Comparison of ENCODE assay signal across 24 cellular contexts in genomic region chr9:104900324-104900723, GRCh38.
"Had no signal": no experiment of that assay in that cellular context is flagged by ENCODE, and none has a peak within 500 bp of the region (broad histone marks: within the 10 kb centered on the region; RNA-seq: fewer than 3 reads in every experiment).

No MANE protein-coding gene starts in this region.

- H3K4me3 Mint-ChIP-seq: activated CD4-positive, alpha-beta T cell treated with anti-CD3 and anti-CD28 coated beads, Interleukin-2, amount 10 ng/mL, durations not matched to agents 7 days and 5 days; activated naive CD8-positive, alpha-beta T cell; activated T-cell treated with anti-CD3 and anti-CD28 coated beads, Interleukin-2, amount 50 U/mL, for 24 hours; central memory CD8-positive, alpha-beta T cell; effector memory CD8-positive, alpha-beta T cell; natural killer cell treated with Interleukin-12 subunit alpha and Interleukin-12 subunit beta and Interleukin-15 and Interleukin-18, amount 100 ng/mL, for 72 hours had no signal

- H3K9me3 ChIP-seq: breast epithelium, heart right ventricle, left ventricle myocardium inferior, ovary, psoas muscle, right atrium auricular region, thyroid gland, upper lobe of right lung had no signal

- H3K4me3 ChIP-seq: breast epithelium, heart right ventricle, left ventricle myocardium inferior, ovary, psoas muscle, right atrium auricular region, thyroid gland, upper lobe of right lung had no signal

- H3K27ac Mint-ChIP-seq: activated CD4-positive, alpha-beta T cell treated with anti-CD3 and anti-CD28 coated beads, Interleukin-2, amount 10 ng/mL, durations not matched to agents 7 days and 5 days; activated naive CD8-positive, alpha-beta T cell; activated T-cell treated with anti-CD3 and anti-CD28 coated beads, Interleukin-2, amount 50 U/mL, for 24 hours; activated T-helper 2 cell treated with anti-CD3 and anti-CD28 coated beads, Interferon-gamma antibody, Interleukin-2, Interleukin-4, amounts not matched to agents 10 μg/mL and 5 μg/mL and 100 μg/mL, durations not matched to agents 14 hours and 24 hours and 36 hours; effector memory CD8-positive, alpha-beta T cell; natural killer cell treated with Interleukin-12 subunit alpha and Interleukin-12 subunit beta and Interleukin-15 and Interleukin-18, amount 100 ng/mL, for 72 hours had no signal

- DNase-seq: activated CD4-positive, alpha-beta T cell treated with anti-CD3 and anti-CD28 coated beads, Interleukin-2, amount 10 ng/mL, durations not matched to agents 7 days and 5 days; activated CD4-positive, CD25-positive, alpha-beta regulatory T cell treated with anti-CD3 and anti-CD28 coated beads, Interleukin-2, amount 50 U/mL, for 72 hours; activated CD8-positive, alpha-beta memory T cell treated with anti-CD3 and anti-CD28 coated beads, Interleukin-2, amount 50 U/mL, for 4 hours; activated naive CD4-positive, alpha-beta T cell; activated T-cell treated with anti-CD3 and anti-CD28 coated beads, Interleukin-2, amount 50 U/mL, for 24 hours; amniotic stem cell; effector memory CD8-positive, alpha-beta T cell; heart right ventricle; left ventricle myocardium inferior; ovary; psoas muscle; stimulated activated CD4-positive, alpha-beta T cell treated with anti-CD3 and anti-CD28 coated beads, Interleukin-4, amount 100 ng/mL, for 24 hours; stimulated activated naive CD8-positive, alpha-beta T cell treated with anti-CD3 and anti-CD28 coated beads, Interleukin-15, Interleukin-2, amounts not matched to agents 100 U/mL and 50 U/mL, for 24 hours; substantia nigra; T-helper 1 cell; thyroid gland; upper lobe of right lung; WERI-Rb-1 had no signal

- H3K27ac ChIP-seq: breast epithelium, left ventricle myocardium inferior, ovary, psoas muscle, right atrium auricular region, upper lobe of right lung, WERI-Rb-1 had no signal

- H3K9me3 Mint-ChIP-seq: activated CD4-positive, alpha-beta T cell treated with anti-CD3 and anti-CD28 coated beads, Interleukin-2, amount 10 ng/mL, durations not matched to agents 7 days and 5 days; activated T-cell treated with anti-CD3 and anti-CD28 coated beads, Interleukin-2, amount 50 U/mL, for 24 hours; activated T-helper 2 cell treated with anti-CD3 and anti-CD28 coated beads, Interferon-gamma antibody, Interleukin-2, Interleukin-4, amounts not matched to agents 10 μg/mL and 5 μg/mL and 100 μg/mL, durations not matched to agents 14 hours and 24 hours and 36 hours; central memory CD8-positive, alpha-beta T cell; effector memory CD8-positive, alpha-beta T cell; natural killer cell treated with Interleukin-12 subunit alpha and Interleukin-12 subunit beta and Interleukin-15 and Interleukin-18, amount 100 ng/mL, for 72 hours had no signal

- H3K36me3 Mint-ChIP-seq: natural killer cell treated with Interleukin-12 subunit alpha and Interleukin-12 subunit beta and Interleukin-15 and Interleukin-18, amount 100 ng/mL, for 72 hours had no signal

- H3K4me1 ChIP-seq: breast epithelium had no signal

- H3K4me1 Mint-ChIP-seq: activated CD4-positive, alpha-beta T cell treated with anti-CD3 and anti-CD28 coated beads, Interleukin-2, amount 10 ng/mL, durations not matched to agents 7 days and 5 days; central memory CD8-positive, alpha-beta T cell had no signal

- H3K27me3 Mint-ChIP-seq: activated CD4-positive, alpha-beta T cell treated with anti-CD3 and anti-CD28 coated beads, Interleukin-2, amount 10 ng/mL, durations not matched to agents 7 days and 5 days; activated naive CD8-positive, alpha-beta T cell; activated T-cell treated with anti-CD3 and anti-CD28 coated beads, Interleukin-2, amount 50 U/mL, for 24 hours; natural killer cell treated with Interleukin-12 subunit alpha and Interleukin-12 subunit beta and Interleukin-15 and Interleukin-18, amount 100 ng/mL, for 72 hours had no signal

- H3K27me3 ChIP-seq: breast epithelium, heart right ventricle, ovary, right atrium auricular region, thyroid gland, upper lobe of right lung had no signal

- ATAC-seq: effector memory CD8-positive, alpha-beta T cell; heart right ventricle; natural killer cell treated with Interleukin-12 subunit alpha and Interleukin-12 subunit beta and Interleukin-15 and Interleukin-18, amount 100 ng/mL, for 72 hours; psoas muscle; stimulated activated naive CD8-positive, alpha-beta T cell treated with anti-CD3 and anti-CD28 coated beads, Interleukin-15, Interleukin-2, amounts not matched to agents 100 U/mL and 50 U/mL, for 24 hours; upper lobe of right lung had no signal

- H3K36me3 ChIP-seq: breast epithelium, ovary, thyroid gland, WERI-Rb-1 had no signal
